8 cellular contexts compared by ENCODE assay signal in genomic region chr1:172742599-172743500, GRCh38.
DNase-seq lines count a peak whose midpoint lies in the region; ATAC-seq and TF ChIP-seq lines count a peak whose summit lies in the region.

No MANE protein-coding gene starts in this region.

- H3K36me3 ChIP-seq in IMR-90 (ENCODE audit: control insufficient read depth, insufficient read depth, low read length) = no peaks in the 10 kb centered on the region
- H3K36me3 ChIP-seq in gastroesophageal sphincter = no peaks in the 10 kb centered on the region
- H3K36me3 ChIP-seq in testis (ENCODE audit: low read depth, missing control alignments) = no peaks in the 10 kb centered on the region
- H3K36me3 ChIP-seq in ovary = no peaks in the 10 kb centered on the region

- ATAC-seq in IMR-90 (ENCODE audit: low read depth) (peak; percentile 22; the same call in 1 of the 2 replicates), gastroesophageal sphincter (no peak)

- H3K56ac ChIP-seq in IMR-90 (ENCODE audit: extremely low read depth, insufficient read depth, low read length) = no peak overlapping the region

- peak; percentile 49 for DNase-seq in NCI-H1105 treated with DMSO at 0.1 percent for 48 hours (lab: John Stamatoyannopoulos, UW)
- no peak for DNase-seq in NCI-H1105 (lab: John Stamatoyannopoulos, UW)
- DNase-seq in IMR-90 = peak; percentile 51
- DNase-seq in SK-N-DZ (ENCODE audit: low spot score) = peak; percentile 23
- no peak for DNase-seq in testis
- DNase-seq in ovary = no peak
- no peak for DNase-seq in T1000 (lab: John Stamatoyannopoulos, UW)

- H2BK5ac ChIP-seq in IMR-90 (ENCODE audit: low read depth, low read length, poor library complexity, severe bottlenecking) = no peak overlapping the region

- H3K4me3 ChIP-seq in IMR-90 (ENCODE audit: insufficient read depth, low read depth, low read length) = no peak overlapping the region
- no peak overlapping the region for H3K4me3 ChIP-seq in gastroesophageal sphincter
- H3K4me3 ChIP-seq in testis = no peak overlapping the region
- H3K4me3 ChIP-seq in ovary = no peak overlapping the region

- H3K4me1 ChIP-seq in IMR-90 (ENCODE audit: control insufficient read depth, insufficient read depth, low read length) = peaks cover 7% of the 10 kb centered on the region
- peaks cover 4 to 21% (median 14%) of the 10 kb centered on the region in 3 donors for H3K4me1 ChIP-seq in gastroesophageal sphincter
- H3K4me1 ChIP-seq in testis = no peaks in the 10 kb centered on the region
- peaks cover 3% of the 10 kb centered on the region for H3K4me1 ChIP-seq in ovary (ENCODE audit: insufficient read depth)

- no peak overlapping the region for H3K4ac ChIP-seq in IMR-90 (ENCODE audit: low read depth, low read length)

- H3K9me3 ChIP-seq in IMR-90 (ENCODE audit: control insufficient read depth, insufficient read depth, low read length) (no peaks in the 10 kb centered on the region), gastroesophageal sphincter (no peaks in the 10 kb centered on the region), testis (no peaks in the 10 kb centered on the region), ovary (no peaks in the 10 kb centered on the region)

- CTCF ChIA-PET in IMR-90 (lab: Yijun Ruan, JAX) = interaction anchor here (0.6 to 0.7 kb wide), 4 partner anchors 23 to 905 kb away, joined by 3 to 5 read pairs (median 4); no protein-coding TSS in a partner anchor

- H3K27ac ChIP-seq in IMR-90 (ENCODE audit: insufficient read depth, low read length) (no peak overlapping the region), gastroesophageal sphincter (no peak overlapping the region), testis (no peak overlapping the region), ovary (no peak overlapping the region)

- TF ChIP-seq RAD21 in IMR-90 (IDR thresholded peaks at IDR 0.05; ENCODE audit: low read length) = peak; percentile 81

- 0 out of 2 replicates have a peak overlapping the region, but pooled peaks have one; percentile 15 for H3K23ac ChIP-seq in IMR-90 (ENCODE audit: low read depth, low read length)

- TF ChIP-seq POLR2A in IMR-90 (IDR thresholded peaks at IDR 0.05; ENCODE audit: low read depth, low read length) = no peak
- TF ChIP-seq POLR2A in gastroesophageal sphincter (IDR thresholded peaks at IDR 0.05) = no peak
- TF ChIP-seq POLR2A in testis (IDR thresholded peaks at IDR 0.05) = no peak
- TF ChIP-seq POLR2A in ovary (IDR thresholded peaks at IDR 0.05) = no peak

- no peak overlapping the region for H2AK5ac ChIP-seq in IMR-90 (ENCODE audit: low read depth, low read length)

- no peak overlapping the region for H4K5ac ChIP-seq in IMR-90 (ENCODE audit: low read depth, low read length)

- no peak overlapping the region for H3K14ac ChIP-seq in IMR-90 (replicated peaks; ENCODE audit: low read depth, low read length)

- H3K79me1 ChIP-seq in IMR-90 (ENCODE audit: low read depth in 1 of 2, low read length in 2 of 2) = no peaks in the 10 kb centered on the region

- POLR2A ChIA-PET in IMR-90 (lab: Charles Lee; ENCODE audit: unreplicated experiment) = no interaction called here

- 100% methylated on average over 1 of the region's 8 CpGs; no CpG with 5 or more reads in 1 of the 2 experiments for WGBS in IMR-90 (ENCODE audit: extremely low coverage in 2 of 2, insufficient read length in 1 of 2), 2 experiments
- WGBS in gastroesophageal sphincter (ENCODE audit: low coverage in 1 of 2), 2 donors = 6 to 23% methylated on average over 5 to 7 of the region's 8 CpGs
- 39% methylated on average over 8 of the region's 8 CpGs for WGBS in testis, 2 donors
- WGBS in ovary, 3 donors = 18 to 21% (median 20%) methylated on average over 8 of the region's 8 CpGs

- intact Hi-C loops in IMR-90 (cut with micrococcal nuclease) (loop anchor here (5.0 to 10.0 kb wide), 5 partner anchors 972 to 2002 kb away; partner anchors contain the start of gene KLHL20), testis (cut with DNase I; ENCODE audit: low total_unique reads) (loop anchor here (10.0 kb wide), 1 partner anchor 672 kb away; no protein-coding TSS in a partner anchor), ovary (cut with DNase I) (no loop called here)

- dilution Hi-C loops in IMR-90 (cut with HindIII; ENCODE audit: low sequenced_read_pairs, unreplicated experiment) = no loop called here

- TF ChIP-seq EP300 in gastroesophageal sphincter (IDR thresholded peaks at IDR 0.05) (no peak), ovary (IDR thresholded peaks at IDR 0.05) (no peak)

- no peak overlapping the region for H4K91ac ChIP-seq in IMR-90 (ENCODE audit: insufficient read depth, low read depth, low read length)

- in situ Hi-C loops in IMR-90 (cut with MboI; ENCODE audit: low sequenced_read_pairs) = loop anchor here (5.0 to 25.0 kb wide), 5 partner anchors 84 to 1994 kb away; partner anchors contain the start of genes CENPL and DARS2

- no peaks in the 10 kb centered on the region for H4K20me1 ChIP-seq in IMR-90 (ENCODE audit: insufficient read depth, low read length)

- peak; percentile 79 for TF ChIP-seq CTCF in IMR-90 (conservative IDR thresholded peaks at IDR 0.05; ENCODE audit: low read depth, low read length)
- peak; percentile 50 to 75 (median 59) for TF ChIP-seq CTCF in gastroesophageal sphincter (IDR thresholded peaks at IDR 0.05)
- peak; percentile 28 to 65 (median 64) for TF ChIP-seq CTCF in testis (IDR thresholded peaks at IDR 0.05)
- TF ChIP-seq CTCF in ovary (IDR thresholded peaks at IDR 0.05) = peak in 1 of 3 donors; percentile 46

- BruUV-seq in IMR-90 (replicated peaks; lab: Mats Ljungman, UMichigan) = no TSS peak

- H2AFZ ChIP-seq in IMR-90 (replicated peaks; ENCODE audit: low read length, poor library complexity) = no peak overlapping the region

- no peak overlapping the region for H3K9ac ChIP-seq in IMR-90 (ENCODE audit: low read depth, low read length)

- 0 out of 2 replicates have a peak overlapping the region, but pooled peaks have one; percentile 14 for H2BK120ac ChIP-seq in IMR-90 (ENCODE audit: low read depth, low read length)

- H2AK9ac ChIP-seq in IMR-90 (replicated peaks; ENCODE audit: low read depth, low read length, poor library complexity) = no peak overlapping the region

- peak overlapping the region; percentile 34; the same call in 1 of the 2 replicates for H2BK20ac ChIP-seq in IMR-90 (ENCODE audit: low read depth, low read length)

- H3K9me1 ChIP-seq in IMR-90 (ENCODE audit: insufficient read depth, low read length) = no peaks in the 10 kb centered on the region

- H3K27me3 ChIP-seq in IMR-90 (ENCODE audit: control insufficient read depth, insufficient read depth, low read length) (no peaks in the 10 kb centered on the region; the same call in 1 of the 2 replicates), gastroesophageal sphincter (peaks cover 4% of the 10 kb centered on the region), testis (no peaks in the 10 kb centered on the region), ovary (no peaks in the 10 kb centered on the region)

- H2BK15ac ChIP-seq in IMR-90 (ENCODE audit: low read depth, low read length) = peak overlapping the region; percentile 45; the same call in 1 of the 3 replicates

- H3K4me2 ChIP-seq in IMR-90 (ENCODE audit: low read depth, low read length) = no peak overlapping the region

- peak overlapping the region in 1 of 2 experiments; percentile 33; a peak in 1 of 4 replicates for H4K8ac ChIP-seq in IMR-90 (ENCODE audit: low read depth in 2 of 2, low read length in 2 of 2)

- no peak overlapping the region for H3K18ac ChIP-seq in IMR-90 (ENCODE audit: low read depth, low read length)

TF ChIP-seq in IMR-90, 13 proteins besides CTCF, POLR2A, EP300 and RAD21:
- TF ChIP-seq MAFK (IDR thresholded peaks at IDR 0.05; ENCODE audit: low read depth, low read length) (peak; percentile 87), SMC3 (IDR thresholded peaks at IDR 0.05; ENCODE audit: low read depth, low read length) (peak; percentile 57), RFX5 (IDR thresholded peaks at IDR 0.05; ENCODE audit: low read depth, low read length) (no peak)

Comparison
In these comparisons a context has a peak if more than half of its experiments do, and no peak if none do; other contexts are left out.
1. DNase-seq: peak in NCI-H1105 treated with DMSO at 0.1 percent for 48 hours (single experiment), IMR-90 (single experiment) and SK-N-DZ (single experiment); none in NCI-H1105 (single experiment), testis (single experiment), ovary (0 of 5) and T1000 (single experiment).
2. intact Hi-C loops: an anchor here in IMR-90 (5.0 to 10.0 kb wide) and testis (10.0 kb wide); none called in ovary.